13 cellular contexts compared by ENCODE assay signal in the genomic region with DNA sequence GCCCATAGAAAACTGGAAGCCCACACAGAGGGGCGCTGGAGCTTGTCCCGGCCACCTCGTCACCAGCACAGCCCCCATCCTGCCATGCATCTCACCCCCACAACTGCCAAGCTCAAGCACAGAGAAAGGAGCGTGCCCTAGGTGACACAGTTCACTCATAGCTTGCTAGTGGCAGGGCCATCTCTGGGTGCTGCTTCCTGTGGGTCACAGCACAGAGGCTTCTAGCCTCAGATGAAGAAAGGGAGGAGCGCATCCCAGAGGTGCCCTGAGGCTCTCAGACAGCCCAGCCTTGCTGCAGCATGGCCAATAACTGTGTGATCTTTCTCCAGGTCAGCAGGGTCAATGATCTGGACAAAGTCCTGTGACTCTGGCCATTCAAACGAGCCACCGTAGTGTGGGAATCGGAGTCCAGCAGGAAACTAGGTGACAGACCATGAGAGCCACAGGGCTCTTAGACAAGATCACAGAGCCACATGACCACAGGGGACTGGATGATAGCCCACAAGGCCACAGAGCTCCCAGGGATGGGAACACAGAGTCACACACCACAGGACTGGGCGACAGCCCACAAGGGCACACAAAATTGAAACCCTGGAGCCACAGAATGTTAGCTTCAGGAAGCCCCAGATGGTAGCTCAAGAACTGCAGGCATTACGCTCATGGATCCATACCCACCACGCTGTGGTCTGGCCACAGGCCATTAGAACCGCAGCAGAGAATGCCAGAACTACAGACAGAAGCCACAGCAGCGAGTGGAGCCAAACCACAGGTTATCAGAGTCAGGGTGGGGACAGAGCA. TPM values are rescaled to one million over a fixed set of nuclear protein-coding genes. Genes with fewer than 3 reads are reported as not detected.
DNase-seq lines count a peak whose midpoint lies in the region; ATAC-seq and TF ChIP-seq lines count a peak whose summit lies in the region.
"Had no signal": no experiment of that assay in that cellular context is flagged by ENCODE, and none has a peak within 500 bp of the region (broad histone marks: within the 10 kb centered on the region; RNA-seq: fewer than 3 reads in every experiment).

No MANE protein-coding gene starts in this region.

- peak; percentile 36 for ATAC-seq in activated naive CD8-positive, alpha-beta T cell treated with anti-CD3 and anti-CD28 coated beads, Interleukin-2, amount 10 ng/mL, durations not matched to agents 7 days and 5 days (ENCODE audit: low read depth)
- ATAC-seq in esophagus mucosa (no peak), HG03159 (IDR thresholded peaks at IDR 0.05; ENCODE audit: unreplicated experiment) (no peak)
- ATAC-seq: left ventricle myocardium superior, upper lobe of right lung had no signal

- no peak overlapping the region for H3K4me3 Mint-ChIP-seq in activated naive CD8-positive, alpha-beta T cell treated with anti-CD3 and anti-CD28 coated beads, Interleukin-2, amount 10 ng/mL, durations not matched to agents 7 days and 5 days
- no peak overlapping the region for H3K4me3 Mint-ChIP-seq in activated naive CD8-positive, alpha-beta T cell treated with anti-CD3 and anti-CD28 coated beads for 36 hours

- H3K27me3 Mint-ChIP-seq in activated naive CD8-positive, alpha-beta T cell treated with anti-CD3 and anti-CD28 coated beads, Interleukin-2, amount 10 ng/mL, durations not matched to agents 7 days and 5 days: peaks cover 18% of the 10 kb centered on the region
- no peaks in the 10 kb centered on the region for H3K27me3 Mint-ChIP-seq in activated naive CD8-positive, alpha-beta T cell treated with anti-CD3 and anti-CD28 coated beads for 36 hours

- H3K36me3 Mint-ChIP-seq in activated naive CD8-positive, alpha-beta T cell treated with anti-CD3 and anti-CD28 coated beads, Interleukin-2, amount 10 ng/mL, durations not matched to agents 7 days and 5 days: no peaks in the 10 kb centered on the region
- no peaks in the 10 kb centered on the region for H3K36me3 Mint-ChIP-seq in activated naive CD8-positive, alpha-beta T cell treated with anti-CD3 and anti-CD28 coated beads for 36 hours

- H3K9me3 Mint-ChIP-seq in activated naive CD8-positive, alpha-beta T cell treated with anti-CD3 and anti-CD28 coated beads, Interleukin-2, amount 10 ng/mL, durations not matched to agents 7 days and 5 days: no peaks in the 10 kb centered on the region
- H3K9me3 Mint-ChIP-seq in activated naive CD8-positive, alpha-beta T cell treated with anti-CD3 and anti-CD28 coated beads for 36 hours: no peaks in the 10 kb centered on the region

- in situ Hi-C loops in GM13976 (cut with MboI; ENCODE audit: low sequenced_read_pairs, unreplicated experiment): no loop called here

- peak; percentile 46 for DNase-seq in activated naive CD8-positive, alpha-beta T cell treated with anti-CD3 and anti-CD28 coated beads, Interleukin-2, amount 10 ng/mL, durations not matched to agents 7 days and 5 days
- no peak for DNase-seq in activated naive CD8-positive, alpha-beta T cell treated with anti-CD3 and anti-CD28 coated beads for 36 hours
- DNase-seq in SW480 (ENCODE audit: low spot score) (peak; percentile 82), foreskin melanocyte (peak; percentile 19), retina (no peak), GM13976 (ENCODE audit: low spot score) (no peak)
- DNase-seq: activated T-cell treated with anti-CD3 and anti-CD28 coated beads, Interleukin-2, amount 50 U/mL, for 48 hours; foreskin fibroblast; left ventricle myocardium superior; NCI-H69; upper lobe of right lung had no signal

- POLR2A ChIA-PET in activated naive CD8-positive, alpha-beta T cell treated with anti-CD3 and anti-CD28 coated beads, Interleukin-2, amount 10 ng/mL, durations not matched to agents 7 days and 5 days (lab: Charles Lee): no interaction called here

- H3K4me1 Mint-ChIP-seq in activated naive CD8-positive, alpha-beta T cell treated with anti-CD3 and anti-CD28 coated beads, Interleukin-2, amount 10 ng/mL, durations not matched to agents 7 days and 5 days: peaks cover 28% of the 10 kb centered on the region
- H3K4me1 Mint-ChIP-seq in activated naive CD8-positive, alpha-beta T cell treated with anti-CD3 and anti-CD28 coated beads for 36 hours: peaks cover 7% of the 10 kb centered on the region

- TF ChIP-seq CTCF in GM13976 (IDR thresholded peaks at IDR 0.05; ENCODE audit: borderline replicate concordance, control extremely low read depth, extremely low read depth, insufficient read depth, missing control alignments): no peak

- no peak overlapping the region for H3K27ac Mint-ChIP-seq in activated naive CD8-positive, alpha-beta T cell treated with anti-CD3 and anti-CD28 coated beads, Interleukin-2, amount 10 ng/mL, durations not matched to agents 7 days and 5 days
- no peak overlapping the region for H3K27ac Mint-ChIP-seq in activated naive CD8-positive, alpha-beta T cell treated with anti-CD3 and anti-CD28 coated beads for 36 hours

RNA-seq across cellular contexts. Expression of a gene that starts 25.8 kb away (rescaled TPM):
- not detected for total RNA-seq in activated naive CD8-positive, alpha-beta T cell treated with anti-CD3 and anti-CD28 coated beads, Interleukin-2, amount 10 ng/mL, durations not matched to agents 7 days and 5 days
- not detected for total RNA-seq in activated naive CD8-positive, alpha-beta T cell treated with anti-CD3 and anti-CD28 coated beads for 36 hours
- total RNA-seq in esophagus mucosa: 2.0 TPM

Comparison
In these comparisons a context has a peak if more than half of its experiments do, and no peak if none do; other contexts are left out.
1. DNase-seq: peak in activated naive CD8-positive, alpha-beta T cell treated with anti-CD3 and anti-CD28 coated beads, Interleukin-2, amount 10 ng/mL, durations not matched to agents 7 days and 5 days (single experiment), SW480 (single experiment) and foreskin melanocyte (single experiment); none in activated naive CD8-positive, alpha-beta T cell treated with anti-CD3 and anti-CD28 coated beads for 36 hours (single experiment), retina (single experiment) and GM13976 (single experiment).